ENCODE assay signal across 8 cellular contexts in the genomic region with DNA sequence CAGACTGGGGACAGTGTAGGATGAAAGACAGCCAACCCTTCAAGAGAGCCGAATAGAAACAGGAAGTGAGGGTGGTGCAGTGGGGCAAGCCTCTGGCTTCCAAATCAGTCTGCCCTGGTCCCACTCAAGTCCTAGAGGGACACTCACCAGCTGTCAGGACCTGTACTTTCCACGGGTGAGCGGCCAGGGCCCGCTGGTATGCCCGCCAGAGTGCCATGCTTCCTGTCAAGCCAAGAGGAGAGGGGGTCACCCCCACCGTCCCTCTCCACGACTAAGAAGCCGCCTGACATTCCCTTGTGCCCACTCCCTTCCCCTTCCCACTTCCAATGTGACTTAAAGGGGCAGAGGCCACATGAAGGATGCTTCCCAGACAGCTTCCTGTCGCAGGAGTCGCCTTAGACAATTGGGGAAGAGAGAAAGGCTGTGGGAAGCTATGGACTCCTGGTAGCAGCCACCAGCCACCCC. TPM values are rescaled to one million over a fixed set of nuclear protein-coding genes. Genes with fewer than 3 reads are reported as not detected.
A peak's percentile ranks its signal among the peaks of the same experiment; 100 is the strongest.
DNase-seq lines count a peak whose midpoint lies in the region; ATAC-seq, FAIRE-seq and TF ChIP-seq lines count a peak whose summit lies in the region.

No MANE protein-coding gene starts in this region.

- H3K27ac ChIP-seq in DND-41 (ENCODE audit: low read length), result peak overlapping the region; percentile 92

- peaks cover 22% of the 10 kb centered on the region for H3K4me1 Mint-ChIP-seq in activated CD8-positive, alpha-beta T cell treated with anti-CD3 and anti-CD28 coated beads, Interleukin-2, amount 10 ng/mL, durations not matched to agents 7 days and 5 days (ENCODE audit: low read depth)

- H3K27me3 ChIP-seq in DND-41 (ENCODE audit: insufficient read depth, low read length, poor library complexity), result no peaks in the 10 kb centered on the region

- CTCF ChIA-PET in activated CD8-positive, alpha-beta T cell treated with anti-CD3 and anti-CD28 coated beads, Interleukin-2, amount 10 ng/mL, durations not matched to agents 7 days and 5 days (lab: Charles Lee), result interaction anchor here (0.8 to 4.2 kb wide), 8 partner anchors 11 to 361 kb away, joined by 3 to 36 read pairs (median 4); partner anchors contain the start of genes EIF2B4, PREB and SNX17

- H3K4me3 Mint-ChIP-seq in activated CD8-positive, alpha-beta T cell treated with anti-CD3 and anti-CD28 coated beads, Interleukin-2, amount 10 ng/mL, durations not matched to agents 7 days and 5 days, result peak overlapping the region; percentile 98

- no peak for FAIRE-seq in H54 (lab: Jason Lieb, UNC)

- POLR2A ChIA-PET in activated CD8-positive, alpha-beta T cell treated with anti-CD3 and anti-CD28 coated beads, Interleukin-2, amount 10 ng/mL, durations not matched to agents 7 days and 5 days (lab: Charles Lee), result interaction anchor here (0.7 to 2.4 kb wide), 15 partner anchors 11 to 251 kb away, joined by 3 to 15 read pairs (median 4); partner anchors contain the start of genes EIF2B4, GTF3C2, NRBP1 and OST4

- H3K36me3 Mint-ChIP-seq in activated CD8-positive, alpha-beta T cell treated with anti-CD3 and anti-CD28 coated beads, Interleukin-2, amount 10 ng/mL, durations not matched to agents 7 days and 5 days (ENCODE audit: low read depth), result peaks cover 27% of the 10 kb centered on the region

- ATAC-seq in DND-41 (ENCODE audit: insufficient read depth, low read depth) (peak; percentile 44), Right ventricle myocardium superior (ENCODE audit: poor library complexity) (peak; percentile 11)
- peak; percentile 47 for ATAC-seq in activated CD8-positive, alpha-beta T cell treated with anti-CD3 and anti-CD28 coated beads, Interleukin-2, amount 10 ng/mL, durations not matched to agents 7 days and 5 days

- H3K4me1 ChIP-seq in DND-41 (ENCODE audit: insufficient read depth, low read length), result peaks cover 35% of the 10 kb centered on the region

- peak overlapping the region; percentile 92 for H2AFZ ChIP-seq in DND-41 (ENCODE audit: low read depth, low read length)

- H3K27me3 Mint-ChIP-seq in activated CD8-positive, alpha-beta T cell treated with anti-CD3 and anti-CD28 coated beads, Interleukin-2, amount 10 ng/mL, durations not matched to agents 7 days and 5 days (ENCODE audit: low read depth), result no peaks in the 10 kb centered on the region

- intact Hi-C loops in Right ventricle myocardium superior (cut with DNase I), result no loop called here

- peak overlapping the region; percentile 90 for H3K4me2 ChIP-seq in DND-41 (ENCODE audit: insufficient read depth, low read length)

- TF ChIP-seq CTCF in DND-41 (IDR thresholded peaks at IDR 0.05; ENCODE audit: borderline replicate concordance, extremely low read depth, low read length, poor library complexity, severe bottlenecking) (no peak), retinal pigment epithelial cell (conservative IDR thresholded peaks at IDR 0.05; ENCODE audit: low read depth, low read length) (no peak)

- peaks cover 6% of the 10 kb centered on the region; the same call in 1 of the 2 replicates for H4K20me1 ChIP-seq in DND-41 (ENCODE audit: insufficient read depth, low read length)

- peak overlapping the region; percentile 89 to 91 for H3K4me3 ChIP-seq in DND-41 (ENCODE audit: low read depth in 1 of 2, low read length in 2 of 2)
- H3K4me3 ChIP-seq in retinal pigment epithelial cell (ENCODE audit: low read length), result peak overlapping the region; percentile 93

- H3K36me3 ChIP-seq in DND-41 (ENCODE audit: insufficient read depth, low read length), result peaks cover 26% of the 10 kb centered on the region

- TF ChIP-seq POLR2A in H54 (IDR thresholded peaks at IDR 0.05; ENCODE audit: low read depth, low read length), result no peak

- no peaks in the 10 kb centered on the region for H3K9me3 ChIP-seq in DND-41 (ENCODE audit: insufficient read depth, low read length, severe bottlenecking)

- DNase-seq in DND-41, result peak; percentile 27
- peak; percentile 34 for DNase-seq in HT1080 (ENCODE audit: low read depth)
- DNase-seq in activated CD8-positive, alpha-beta T cell treated with anti-CD3 and anti-CD28 coated beads, Interleukin-2, amount 10 ng/mL, durations not matched to agents 7 days and 5 days, result peak; percentile 36
- DNase-seq in Right ventricle myocardium superior, result no peak
- DNase-seq in retinal pigment epithelial cell (ENCODE audit: low read depth), result no peak
- DNase-seq in H54 (ENCODE audit: insufficient read length, low spot score), result no peak
- DNase-seq in hepatic stellate cell (ENCODE audit: low spot score), result no peak
- no peak for DNase-seq in stimulated activated CD4-positive, alpha-beta T cell treated with anti-CD3 and anti-CD28 coated beads, Interleukin-2, amount 100 ng/mL, for 48 hours

- H3K27ac Mint-ChIP-seq in activated CD8-positive, alpha-beta T cell treated with anti-CD3 and anti-CD28 coated beads, Interleukin-2, amount 10 ng/mL, durations not matched to agents 7 days and 5 days, result peak overlapping the region; percentile 98

- H3K9me3 Mint-ChIP-seq in activated CD8-positive, alpha-beta T cell treated with anti-CD3 and anti-CD28 coated beads, Interleukin-2, amount 10 ng/mL, durations not matched to agents 7 days and 5 days (ENCODE audit: insufficient read depth), result no peaks in the 10 kb centered on the region

- H3K9ac ChIP-seq in DND-41 (ENCODE audit: low read depth, low read length), result peak overlapping the region; percentile 86

- H3K79me2 ChIP-seq in DND-41 (ENCODE audit: insufficient read depth, low read length), result peaks cover 35% of the 10 kb centered on the region

RNA-seq across cellular contexts. Expression of gene MPV17, which starts 0.6 kb away (rescaled TPM):
- total RNA-seq in HT1080 (2014; rRNA removed; shearing (Covaris generic)), result 80.7 and 81.5 TPM in 2 replicates
- 98.8 and 105 TPM in 2 replicates for polyA plus RNA-seq in HT1080 (2015; cell fraction: cytosol; rRNA removed)
- 199 and 222 TPM in 2 replicates for polyA plus RNA-seq in HT1080 (2015; cell fraction: nucleus; rRNA removed)
- total RNA-seq in activated CD8-positive, alpha-beta T cell treated with anti-CD3 and anti-CD28 coated beads, Interleukin-2, amount 10 ng/mL, durations not matched to agents 7 days and 5 days, result 10 to 100 TPM; 78.0 to 80.5 TPM
- 37.2 TPM for total RNA-seq in Right ventricle myocardium superior

RNA-seq across cellular contexts. Expression of gene UCN, which starts 14.1 kb away (rescaled TPM):
- 9.3 and 12.6 TPM in 2 replicates for total RNA-seq in HT1080 (2014; rRNA removed; shearing (Covaris generic))
- polyA plus RNA-seq in HT1080 (2015; cell fraction: cytosol; rRNA removed), result 4.9 and 7.8 TPM in 2 replicates
- 30.7 and 33.7 TPM in 2 replicates for polyA plus RNA-seq in HT1080 (2015; cell fraction: nucleus; rRNA removed)
- 1 to 10 TPM; 2.2 to 2.6 TPM for total RNA-seq in activated CD8-positive, alpha-beta T cell treated with anti-CD3 and anti-CD28 coated beads, Interleukin-2, amount 10 ng/mL, durations not matched to agents 7 days and 5 days
- 0.59 TPM for total RNA-seq in Right ventricle myocardium superior

RNA-seq across cellular contexts. Expression of gene GTF3C2, which starts 34.2 kb away (rescaled TPM):
- total RNA-seq in HT1080 (2014; rRNA removed; shearing (Covaris generic)), result 52.9 and 72.5 TPM in 2 replicates
- 46.4 and 48.0 TPM in 2 replicates for polyA plus RNA-seq in HT1080 (2015; cell fraction: cytosol; rRNA removed)
- 109 and 110 TPM in 2 replicates for polyA plus RNA-seq in HT1080 (2015; cell fraction: nucleus; rRNA removed)
- 10 to 100 TPM; 60.9 to 62.6 TPM for total RNA-seq in activated CD8-positive, alpha-beta T cell treated with anti-CD3 and anti-CD28 coated beads, Interleukin-2, amount 10 ng/mL, durations not matched to agents 7 days and 5 days
- 14.6 TPM for total RNA-seq in Right ventricle myocardium superior

RNA-seq across cellular contexts. Expression of gene TRIM54, which starts 40.1 kb away (rescaled TPM):
- total RNA-seq in HT1080 (2014; rRNA removed; shearing (Covaris generic)), result 0.13 and 1.2 TPM in 2 replicates
- polyA plus RNA-seq in HT1080 (2015; cell fraction: cytosol; rRNA removed), result 0.28 TPM in 1 of 2 replicates, not detected in the other
- polyA plus RNA-seq in HT1080 (2015; cell fraction: nucleus; rRNA removed), result 0.10 and 0.54 TPM in 2 replicates
- under 1 TPM; 0.26 to 0.31 TPM for total RNA-seq in activated CD8-positive, alpha-beta T cell treated with anti-CD3 and anti-CD28 coated beads, Interleukin-2, amount 10 ng/mL, durations not matched to agents 7 days and 5 days
- 301 TPM for total RNA-seq in Right ventricle myocardium superior

RNA-seq across cellular contexts. Expression of gene DNAJC5G, which starts 47.1 kb away (rescaled TPM):
- total RNA-seq in HT1080 (2014; rRNA removed; shearing (Covaris generic)), result not detected in 2 replicates
- not detected in 2 replicates for polyA plus RNA-seq in HT1080 (2015; cell fraction: cytosol; rRNA removed)
- polyA plus RNA-seq in HT1080 (2015; cell fraction: nucleus; rRNA removed), result not detected in 2 replicates
- total RNA-seq in activated CD8-positive, alpha-beta T cell treated with anti-CD3 and anti-CD28 coated beads, Interleukin-2, amount 10 ng/mL, durations not matched to agents 7 days and 5 days, result not detected
- 2.3 TPM for total RNA-seq in Right ventricle myocardium superior

Comparison
In these comparisons a context has a peak if more than half of its experiments do, and no peak if none do; other contexts are left out.
1. DNase-seq: peak in DND-41 (single experiment), HT1080 (single experiment) and activated CD8-positive, alpha-beta T cell treated with anti-CD3 and anti-CD28 coated beads, Interleukin-2, amount 10 ng/mL, durations not matched to agents 7 days and 5 days (single experiment); none in Right ventricle myocardium superior (single experiment), retinal pigment epithelial cell (single experiment), H54 (single experiment), hepatic stellate cell (single experiment) and stimulated activated CD4-positive, alpha-beta T cell treated with anti-CD3 and anti-CD28 coated beads, Interleukin-2, amount 100 ng/mL, for 48 hours (0 of 2).
2. Peak in every context shown above with its lines, with median percentiles within 50 percentile points of each other: ATAC-seq.